In the genomic region with DNA sequence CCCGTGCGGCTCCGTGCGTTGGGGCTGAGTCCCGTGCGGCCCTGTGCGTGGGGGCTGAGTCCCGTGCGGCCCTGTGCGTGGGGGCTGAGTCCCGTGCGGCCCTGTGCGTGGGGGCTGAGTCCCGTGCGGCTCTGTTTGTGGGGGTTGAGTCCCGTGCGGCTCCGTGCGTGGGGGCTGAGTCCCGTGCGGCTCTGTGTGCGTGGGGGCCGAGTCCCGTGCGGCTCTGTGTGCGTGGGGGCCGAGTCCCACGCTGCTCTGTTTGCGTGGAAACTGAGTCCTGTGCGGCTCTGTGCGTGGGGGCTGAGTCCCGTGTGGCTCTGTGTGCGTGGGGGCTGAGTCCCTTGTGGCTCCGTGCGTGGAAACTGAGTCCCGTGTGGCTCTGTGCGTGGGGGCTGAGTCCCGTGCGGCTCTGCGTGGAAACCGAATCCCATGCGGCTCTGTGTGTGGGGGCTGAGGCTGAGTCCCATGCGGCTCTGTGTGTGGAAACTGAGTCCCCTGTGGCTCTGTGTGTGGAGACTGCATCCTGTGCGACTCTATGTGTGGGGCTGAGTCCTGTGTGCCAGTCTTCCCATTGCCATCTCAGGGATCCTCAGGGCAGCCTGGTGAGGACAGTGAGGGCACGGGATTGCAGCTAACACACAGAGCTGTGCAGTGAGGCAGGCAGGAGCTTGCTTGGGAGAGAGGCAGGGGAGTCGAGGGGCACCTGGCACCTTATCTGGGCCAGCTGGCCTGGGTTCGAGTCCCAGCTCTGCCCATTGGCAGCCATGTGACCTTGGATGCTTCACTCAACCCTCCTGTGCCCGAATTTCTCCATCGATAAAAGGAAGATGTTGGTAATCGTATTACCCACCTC, we compare ENCODE assay signal across 19 cellular contexts. TPM values are rescaled to one million over a fixed set of nuclear protein-coding genes. Genes with fewer than 3 reads are reported as not detected.
"Had no signal": no experiment of that assay in that cellular context is flagged by ENCODE, and none has a peak within 500 bp of the region (broad histone marks: within the 10 kb centered on the region; RNA-seq: fewer than 3 reads in every experiment).

No MANE protein-coding gene starts in this region.

- H3K4me3 Mint-ChIP-seq: activated naive CD4-positive, alpha-beta T cell treated with anti-CD3 and anti-CD28 coated beads for 36 hours; activated T-helper 17 cell treated with anti-CD3 and anti-CD28 coated beads, Interleukin-2, amount 50 U/mL, for 72 hours; natural killer cell treated with Interleukin-12 subunit alpha and Interleukin-12 subunit beta and Interleukin-15 and Interleukin-18, amount 100 ng/mL, for 72 hours; stimulated activated naive CD8-positive, alpha-beta T cell treated with anti-CD3 and anti-CD28 coated beads, Interleukin-15, Interleukin-2, amounts not matched to agents 100 ng/mL and 50 ng/mL, for 24 hours had no signal

- H3K9me3 Mint-ChIP-seq: activated naive CD4-positive, alpha-beta T cell treated with anti-CD3 and anti-CD28 coated beads for 36 hours; activated T-helper 17 cell treated with anti-CD3 and anti-CD28 coated beads, Interleukin-2, amount 50 U/mL, for 72 hours; natural killer cell treated with Interleukin-12 subunit alpha and Interleukin-12 subunit beta and Interleukin-15 and Interleukin-18, amount 100 ng/mL, for 72 hours; stimulated activated naive CD8-positive, alpha-beta T cell treated with anti-CD3 and anti-CD28 coated beads, Interleukin-15, Interleukin-2, amounts not matched to agents 100 ng/mL and 50 ng/mL, for 24 hours had no signal

- H3K27me3 ChIP-seq: adrenal gland, body of pancreas, testis, uterus had no signal

- H3K27ac Mint-ChIP-seq: activated naive CD4-positive, alpha-beta T cell treated with anti-CD3 and anti-CD28 coated beads for 36 hours; activated T-helper 17 cell treated with anti-CD3 and anti-CD28 coated beads, Interleukin-2, amount 50 U/mL, for 72 hours; stimulated activated naive CD8-positive, alpha-beta T cell treated with anti-CD3 and anti-CD28 coated beads, Interleukin-15, Interleukin-2, amounts not matched to agents 100 ng/mL and 50 ng/mL, for 24 hours had no signal

- DNase-seq: activated CD4-positive, alpha-beta T cell treated with anti-CD3 and anti-CD28 coated beads for 48 hours; activated naive CD4-positive, alpha-beta T cell treated with anti-CD3 and anti-CD28 coated beads for 36 hours; body of pancreas; glutamatergic neuron; left colon; mammary epithelial cell; occipital lobe; psoas muscle; stimulated activated CD4-positive, alpha-beta T cell treated with anti-CD3 and anti-CD28 coated beads, Interleukin-2, amount 100 ng/mL, for 48 hours; T-helper 1 cell; testis; uterus had no signal

- H3K27me3 Mint-ChIP-seq: activated T-helper 17 cell treated with anti-CD3 and anti-CD28 coated beads, Interleukin-2, amount 50 U/mL, for 72 hours; stimulated activated naive CD8-positive, alpha-beta T cell treated with anti-CD3 and anti-CD28 coated beads, Interleukin-15, Interleukin-2, amounts not matched to agents 100 ng/mL and 50 ng/mL, for 24 hours had no signal

- H3K27ac ChIP-seq: body of pancreas, psoas muscle, SK-N-MC, testis, uterus, VCaP had no signal

- H3K4me3 ChIP-seq: adrenal gland, body of pancreas, psoas muscle, SK-N-MC, uterus had no signal

- H3K9me3 ChIP-seq: adrenal gland, body of pancreas, psoas muscle, testis, uterus had no signal

- H3K36me3 ChIP-seq: adrenal gland, uterus had no signal

- ATAC-seq: activated T-helper 17 cell treated with anti-CD3 and anti-CD28 coated beads, Interleukin-2, amount 50 U/mL, for 72 hours; body of pancreas; esophagus mucosa; left colon; natural killer cell treated with Interleukin-12 subunit alpha and Interleukin-12 subunit beta and Interleukin-15 and Interleukin-18, amount 100 ng/mL, for 72 hours; psoas muscle had no signal

- H3K36me3 Mint-ChIP-seq: natural killer cell treated with Interleukin-12 subunit alpha and Interleukin-12 subunit beta and Interleukin-15 and Interleukin-18, amount 100 ng/mL, for 72 hours had no signal

RNA-seq across cellular contexts. Expression of gene LDLRAD4, which starts 44.5 kb away (rescaled TPM):
- polyA plus RNA-seq: mammary epithelial cell had no signal
